ENCODE assay signal across 8 cellular contexts in genomic region chr2:205947621-205948495, GRCh38.
DNase-seq lines count a peak whose midpoint lies in the region; ATAC-seq and TF ChIP-seq lines count a peak whose summit lies in the region.

No MANE protein-coding gene starts in this region.

- intact Hi-C loops in heart left ventricle (cut with DNase I) = loop anchor here in 2 of 10 donors (5.0 kb wide), 2 partner anchors 181 to 1621 kb away; no protein-coding TSS in a partner anchor

- no peaks in the 10 kb centered on the region for H3K36me3 Mint-ChIP-seq in activated naive CD8-positive, alpha-beta T cell treated with anti-CD3 and anti-CD28 coated beads for 36 hours

- TF ChIP-seq POLR2A in heart left ventricle (IDR thresholded peaks at IDR 0.05) = no peak

- H3K4me1 Mint-ChIP-seq in activated naive CD8-positive, alpha-beta T cell treated with anti-CD3 and anti-CD28 coated beads for 36 hours = peaks cover 6% of the 10 kb centered on the region

- H3K27me3 Mint-ChIP-seq in activated naive CD8-positive, alpha-beta T cell treated with anti-CD3 and anti-CD28 coated beads for 36 hours = peaks cover 8% of the 10 kb centered on the region

- no peak overlapping the region for H3K27ac Mint-ChIP-seq in activated naive CD8-positive, alpha-beta T cell treated with anti-CD3 and anti-CD28 coated beads for 36 hours

- H3K9me3 ChIP-seq in SK-N-MC (ENCODE audit: low read depth, low read length) (no peaks in the 10 kb centered on the region), heart left ventricle (peaks cover 0 to 6% (median 0%) of the 10 kb centered on the region in 12 donors)

- H3K4me1 ChIP-seq in heart left ventricle = peaks cover 0 to 22% (median 0%) of the 10 kb centered on the region in 12 donors

- peak; percentile 85 for DNase-seq in GM03348 (ENCODE audit: low spot score)
- DNase-seq in LoVo (ENCODE audit: low spot score) = peak; percentile 61
- no peak for DNase-seq in SK-N-MC (ENCODE audit: low read depth, low spot score)
- DNase-seq in activated naive CD8-positive, alpha-beta T cell treated with anti-CD3 and anti-CD28 coated beads for 36 hours = peak; percentile 49
- DNase-seq in heart left ventricle = peak in 4 of 5 donors; percentile 57 to 73 (median 62)
- peak; percentile 23 for DNase-seq in retinal pigment epithelial cell (ENCODE audit: low read depth)
- DNase-seq in OCI-M2 (lab: John Stamatoyannopoulos, UW; ENCODE audit: unreplicated experiment) = no peak

- ATAC-seq in GM21825 (IDR thresholded peaks at IDR 0.05; ENCODE audit: unreplicated experiment) (peak; percentile 92), heart left ventricle (peak; percentile 87 to 91 (median 90))

- 0 out of 2 replicates have a peak overlapping the region, but pooled peaks have one; percentile 29 for H3K4me3 ChIP-seq in SK-N-MC
- H3K4me3 ChIP-seq in heart left ventricle = no peak overlapping the region
- no peak overlapping the region for H3K4me3 ChIP-seq in retinal pigment epithelial cell (ENCODE audit: low read length)

- WGBS in heart left ventricle, 4 donors = 22 to 26% (median 24%) methylated on average over 15 of the region's 15 CpGs

- TF ChIP-seq CTCF in heart left ventricle (IDR thresholded peaks at IDR 0.05) (peak; percentile 85 to 97 (median 92)), retinal pigment epithelial cell (conservative IDR thresholded peaks at IDR 0.05; ENCODE audit: low read depth, low read length) (peak; percentile 97)

- H3K36me3 ChIP-seq in SK-N-MC (ENCODE audit: insufficient read depth, low read length) (no peaks in the 10 kb centered on the region), heart left ventricle (no peaks in the 10 kb centered on the region)

- H3K9ac ChIP-seq in SK-N-MC (ENCODE audit: insufficient read length) = no peak overlapping the region

- no peaks in the 10 kb centered on the region for H3K27me3 ChIP-seq in heart left ventricle

- H3K27ac ChIP-seq in SK-N-MC = no peak overlapping the region
- peak overlapping the region in 4 of 12 donors; percentile 1 to 46 (median 8) for H3K27ac ChIP-seq in heart left ventricle

- H3K9me3 Mint-ChIP-seq in activated naive CD8-positive, alpha-beta T cell treated with anti-CD3 and anti-CD28 coated beads for 36 hours = peaks cover 5% of the 10 kb centered on the region

- no peak overlapping the region for H3K4me3 Mint-ChIP-seq in activated naive CD8-positive, alpha-beta T cell treated with anti-CD3 and anti-CD28 coated beads for 36 hours

Comparison
In these comparisons a context has a peak if more than half of its experiments do, and no peak if none do; other contexts are left out.
1. DNase-seq: peak in GM03348 (single experiment), LoVo (single experiment), activated naive CD8-positive, alpha-beta T cell treated with anti-CD3 and anti-CD28 coated beads for 36 hours (single experiment), heart left ventricle (4 of 5) and retinal pigment epithelial cell (single experiment); none in SK-N-MC (single experiment) and OCI-M2 (single experiment).